In genomic region chr2:69945447-69945846, GRCh38 we compare ENCODE assay signal across 11 cellular contexts. TPM values are rescaled to one million over a fixed set of nuclear protein-coding genes. Genes with fewer than 3 reads are reported as not detected.
A peak's percentile ranks its signal among the peaks of the same experiment; 100 is the strongest.
DNase-seq lines count a peak whose midpoint lies in the region; FAIRE-seq and TF ChIP-seq lines count a peak whose summit lies in the region.
"Had no signal": no experiment of that assay in that cellular context is flagged by ENCODE, and none has a peak within 500 bp of the region (broad histone marks: within the 10 kb centered on the region; RNA-seq: fewer than 3 reads in every experiment).

No MANE protein-coding gene starts in this region.

- H3K27ac Mint-ChIP-seq in T-helper 2 cell treated with Interferon-gamma antibody and Interleukin-4, amounts not matched to agents 5 μg/mL and 100 μg/mL, for 36 hours: peak overlapping the region; percentile 90

- H3K23ac ChIP-seq in H1 (ENCODE audit: insufficient read length): no peak overlapping the region

- TF ChIP-seq POLR2A in H1 (IDR thresholded peaks at IDR 0.05; ENCODE audit: control extremely low read depth in 1 of 2, low read depth in 2 of 2, low read length in 2 of 2): no peak

- H3K4me3 Mint-ChIP-seq in T-helper 2 cell treated with Interferon-gamma antibody and Interleukin-4, amounts not matched to agents 5 μg/mL and 100 μg/mL, for 36 hours: peak overlapping the region; percentile 62

- no peak overlapping the region for H2AFZ ChIP-seq in H1 (ENCODE audit: low read length)
- peak overlapping the region; percentile 59 for H2AFZ ChIP-seq in osteoblast (ENCODE audit: low read length)

- no peak overlapping the region for H3K4ac ChIP-seq in H1 (replicated peaks; ENCODE audit: insufficient read length, low read depth, low read length)

- 0 out of 2 replicates have a peak overlapping the region, but pooled peaks have one; percentile 29 for H2BK15ac ChIP-seq in H1 (ENCODE audit: low read length)

- no peaks in the 10 kb centered on the region for H4K20me1 ChIP-seq in H1 (replicated peaks in 1 of 2; ENCODE audit: control insufficient read depth in 1 of 2, insufficient read depth in 2 of 2, low read length in 2 of 2)
- H4K20me1 ChIP-seq in osteoblast (ENCODE audit: insufficient read depth, low read length): no peaks in the 10 kb centered on the region

- H3K4me3 ChIP-seq in H1 (ENCODE audit: extremely low read depth in 1 of 4, insufficient read depth in 2 of 4, low read depth in 3 of 4, low read length in 4 of 4) (no peak overlapping the region), osteoblast (ENCODE audit: insufficient read depth, low read length) (no peak overlapping the region)
- H3K4me3 ChIP-seq: thoracic aorta had no signal

- peaks cover 44% of the 10 kb centered on the region for H3K4me1 Mint-ChIP-seq in T-helper 2 cell treated with Interferon-gamma antibody and Interleukin-4, amounts not matched to agents 5 μg/mL and 100 μg/mL, for 36 hours (ENCODE audit: low read depth)

- H4K8ac ChIP-seq in H1 (ENCODE audit: extremely low read depth, insufficient read depth, low read length): no peak overlapping the region

- H3K27ac ChIP-seq in H1 (ENCODE audit: low read depth, low read length) (no peak overlapping the region), osteoblast (ENCODE audit: low read depth, low read length) (peak overlapping the region; percentile 61)
- H3K27ac ChIP-seq: 22Rv1, thoracic aorta had no signal

- H3K27me3 Mint-ChIP-seq in T-helper 2 cell treated with Interferon-gamma antibody and Interleukin-4, amounts not matched to agents 5 μg/mL and 100 μg/mL, for 36 hours (ENCODE audit: low read depth): no peaks in the 10 kb centered on the region

- H3K56ac ChIP-seq in H1 (replicated peaks; ENCODE audit: insufficient read length, low read depth, low read length): no peak overlapping the region

- H3K9me3 Mint-ChIP-seq in T-helper 2 cell treated with Interferon-gamma antibody and Interleukin-4, amounts not matched to agents 5 μg/mL and 100 μg/mL, for 36 hours: no peaks in the 10 kb centered on the region

- no peak for TF ChIP-seq EP300 in H1 (IDR thresholded peaks at IDR 0.05; ENCODE audit: borderline replicate concordance in 1 of 2, low read depth in 2 of 2, low read length in 2 of 2)

- H3K18ac ChIP-seq in H1 (ENCODE audit: extremely low read depth, low read length): no peak overlapping the region

- POLR2A ChIA-PET in H1 (lab: Charles Lee; ENCODE audit: partially characterized antibody): interaction anchor here (0.9 kb wide), 1 partner anchor 31 kb away, joined by 3 read pairs; no protein-coding TSS in a partner anchor

- TF ChIP-seq RAD21 in H1 (IDR thresholded peaks at IDR 0.05 in 1 of 2, conservative IDR thresholded peaks at IDR 0.05 in 1 of 2; ENCODE audit: low read depth in 2 of 2, low read length in 2 of 2): no peak

- no peak overlapping the region for H3K14ac ChIP-seq in H1 (ENCODE audit: insufficient read length)

- H3K36me3 ChIP-seq in H1 (ENCODE audit: control insufficient read depth in 2 of 4, insufficient read depth in 4 of 4, low read length in 3 of 4): no peaks in the 10 kb centered on the region
- peaks cover 18% of the 10 kb centered on the region for H3K36me3 ChIP-seq in osteoblast (ENCODE audit: insufficient read depth, low read length)

- no peak overlapping the region for H2BK120ac ChIP-seq in H1 (replicated peaks; ENCODE audit: low read depth, low read length)

- CTCF ChIA-PET in H1 (lab: Charles Lee; ENCODE audit: partially characterized antibody): interaction anchor here (0.6 to 2.7 kb wide), 8 partner anchors 9 to 1685 kb away, joined by 3 to 10 read pairs (median 4); partner anchors contain the start of gene MXD1

- H4K5ac ChIP-seq in H1 (ENCODE audit: insufficient read length, low read depth, low read length): no peak overlapping the region

- no peak for DNase-seq in T-helper 2 cell treated with Interferon-gamma antibody and Interleukin-4, amounts not matched to agents 5 μg/mL and 100 μg/mL, for 36 hours (ENCODE audit: low spot score)
- DNase-seq in T-helper 2 cell (no peak), SIG-M5 treated with dmso at 0.1 percent for 504 hours (lab: John Stamatoyannopoulos, UW; ENCODE audit: unreplicated experiment) (peak; percentile 79), H1 (ENCODE audit: low read depth in 1 of 2, low spot score in 2 of 2) (no peak), osteoblast (ENCODE audit: insufficient read length, low spot score, missing footprints) (peak; percentile 89), NCI-H187 (lab: John Stamatoyannopoulos, UW) (no peak), D721Med (ENCODE audit: insufficient read length, low spot score) (no peak)
- no peak for DNase-seq in stimulated activated naive CD4-positive, alpha-beta T cell treated with Interleukin-2 at 50 U/mL for 16 hours (lab: John Stamatoyannopoulos, UW)
- DNase-seq: NCI-H1436 had no signal

- no peaks in the 10 kb centered on the region for H3K79me1 ChIP-seq in H1 (ENCODE audit: low read depth, low read length)

- H2BK5ac ChIP-seq in H1 (ENCODE audit: low read depth, low read length): no peak overlapping the region

- H3K23me2 ChIP-seq in H1 (ENCODE audit: low read depth, low read length): no peaks in the 10 kb centered on the region

- H3K27me3 ChIP-seq in H1 (replicated peaks in 1 of 4; ENCODE audit: control insufficient read depth in 3 of 4, extremely low read depth in 1 of 4, insufficient read depth in 3 of 4, low read length in 3 of 4): no peaks in the 10 kb centered on the region; a peak in 1 of 7 replicates
- no peaks in the 10 kb centered on the region for H3K27me3 ChIP-seq in osteoblast (ENCODE audit: insufficient read depth, low read length)

- FAIRE-seq in H1 (lab: Jason Lieb, UNC): no peak
- FAIRE-seq in D721Med (lab: Jason Lieb, UNC): no peak

- H3K4me2 ChIP-seq in H1 (ENCODE audit: insufficient read depth in 1 of 2, low read depth in 2 of 2, low read length in 2 of 2) (no peak overlapping the region), osteoblast (ENCODE audit: insufficient read depth, low read length) (no peak overlapping the region)

- no peak overlapping the region for H2BK12ac ChIP-seq in H1 (ENCODE audit: low read depth, low read length)

- TF ChIP-seq CTCF in H1 (IDR thresholded peaks at IDR 0.05; ENCODE audit: control extremely low read depth in 1 of 3, insufficient read depth in 1 of 3, low read depth in 1 of 3, low read length in 3 of 3) (no peak), osteoblast (IDR thresholded peaks at IDR 0.05; ENCODE audit: extremely low read depth, low read depth, low read length) (no peak), D721Med (IDR thresholded peaks at IDR 0.05; ENCODE audit: insufficient read depth, missing control alignments) (no peak)

- H2AK5ac ChIP-seq in H1 (ENCODE audit: low read depth, low read length): 0 out of 2 replicates have a peak overlapping the region, but pooled peaks have one; percentile 13

- no peaks in the 10 kb centered on the region for H3K79me2 ChIP-seq in H1 (ENCODE audit: control insufficient read depth in 1 of 2, insufficient read depth in 2 of 2, low read length in 2 of 2)
- H3K79me2 ChIP-seq in osteoblast (ENCODE audit: insufficient read depth, low read length): no peaks in the 10 kb centered on the region

- no peak overlapping the region for H2BK20ac ChIP-seq in H1 (ENCODE audit: low read length)

- H4K91ac ChIP-seq in H1 (replicated peaks; ENCODE audit: insufficient read length, low read length): no peak overlapping the region

- H3K9me3 ChIP-seq in H1 (ENCODE audit: insufficient read depth in 2 of 2, low read depth in 1 of 2, low read length in 1 of 2) (no peaks in the 10 kb centered on the region), osteoblast (ENCODE audit: low read depth, low read length) (no peaks in the 10 kb centered on the region)
- H3K9me3 ChIP-seq: thoracic aorta had no signal

- peaks cover 37% of the 10 kb centered on the region for H3K36me3 Mint-ChIP-seq in T-helper 2 cell treated with Interferon-gamma antibody and Interleukin-4, amounts not matched to agents 5 μg/mL and 100 μg/mL, for 36 hours (ENCODE audit: low read depth)

- no peak overlapping the region for H3K9ac ChIP-seq in H1 (replicated peaks in 1 of 4; ENCODE audit: extremely low read depth in 1 of 4, low read depth in 3 of 4, low read length in 3 of 4)

- WGBS in H1 (ENCODE audit: extremely low coverage in 1 of 2, insufficient coverage in 1 of 2, insufficient read length in 1 of 2, insufficient replicate concordance in 2 of 2, low coverage in 1 of 2, low lambda C conversion rate in 2 of 2, missing lambda C conversion rate in 1 of 2), 2 experiments: 94% methylated on average over 8 of the region's 8 CpGs; no CpG with 5 or more reads in 1 of the 2 experiments

- H3K4me1 ChIP-seq in H1 (replicated peaks in 1 of 4; ENCODE audit: control insufficient read depth in 3 of 4, insufficient read depth in 4 of 4, low read length in 3 of 4) (peaks cover 0 to 3% (median 0%) of the 10 kb centered on the region in 4 experiments; a peak in 1 of 7 replicates), osteoblast (ENCODE audit: insufficient read depth, low read length) (peaks cover 19% of the 10 kb centered on the region)

RNA-seq across cellular contexts. Expression of gene ASPRV1, which starts 16.0 kb away (rescaled TPM):
- total RNA-seq in H1 (2021; fragmentation: NEBNext Ultra II Directional; extraction: Animal tissue kit (Norgen Biotek cat#: 25700)): 0.86 and 0.95 TPM in 2 replicates
- polyA plus RNA-seq in H1 (2011; rRNA removed): 0.42 and 0.59 TPM in 2 replicates
- polyA plus RNA-seq in H1 (2011; cell fraction: cytosol; rRNA removed): 0.80 TPM
- polyA plus RNA-seq in H1 (2011; cell fraction: nucleus; rRNA removed): 1.2 TPM
- polyA plus RNA-seq in H1 (2012, experiment 1 of 2): 0.87 to 1.0 TPM (median 0.95 TPM) in 4 replicates
- polyA plus RNA-seq in H1 (2012, experiment 2 of 2): 0.76 TPM
- 0.32 TPM for polyA plus RNA-seq in H1 (2013, experiment 1 of 2)
- 0.31 TPM for polyA plus RNA-seq in H1 (2013, experiment 2 of 2)
- polyA minus RNA-seq in H1 (2011; rRNA and poly(A)+ RNA removed): 0.57 and 0.73 TPM in 2 replicates
- polyA minus RNA-seq in H1 (2011; cell fraction: cytosol; rRNA and poly(A)+ RNA removed): 0.51 TPM
- polyA minus RNA-seq in H1 (2011; cell fraction: nucleus; rRNA and poly(A)+ RNA removed): 1.00 TPM
- total RNA-seq in osteoblast: 0.29 and 0.72 TPM in 2 replicates

RNA-seq across cellular contexts. Expression of gene MXD1, which starts 30.5 kb away (rescaled TPM):
- 2.6 TPM in 2 replicates for total RNA-seq in H1 (2021; fragmentation: NEBNext Ultra II Directional; extraction: Animal tissue kit (Norgen Biotek cat#: 25700))
- polyA plus RNA-seq in H1 (2011; rRNA removed): 1.0 and 1.6 TPM in 2 replicates
- polyA plus RNA-seq in H1 (2011; cell fraction: cytosol; rRNA removed): 1.3 TPM
- polyA plus RNA-seq in H1 (2011; cell fraction: nucleus; rRNA removed): 1.0 TPM
- polyA plus RNA-seq in H1 (2012, experiment 1 of 2): 0.97 to 1.6 TPM (median 1.5 TPM) in 4 replicates
- polyA plus RNA-seq in H1 (2012, experiment 2 of 2): 0.16 TPM
- polyA plus RNA-seq in H1 (2013, experiment 1 of 2): 1.6 TPM
- polyA plus RNA-seq in H1 (2013, experiment 2 of 2): 1.7 TPM
- 1.4 and 1.6 TPM in 2 replicates for polyA minus RNA-seq in H1 (2011; rRNA and poly(A)+ RNA removed)
- 1.4 TPM for polyA minus RNA-seq in H1 (2011; cell fraction: cytosol; rRNA and poly(A)+ RNA removed)
- 2.8 TPM for polyA minus RNA-seq in H1 (2011; cell fraction: nucleus; rRNA and poly(A)+ RNA removed)
- total RNA-seq in osteoblast: 13.8 and 14.5 TPM in 2 replicates

RNA-seq across cellular contexts. Expression of gene SNRNP27, which starts 51.7 kb away (rescaled TPM):
- total RNA-seq in H1 (2021; fragmentation: NEBNext Ultra II Directional; extraction: Animal tissue kit (Norgen Biotek cat#: 25700)): 40.5 and 40.9 TPM in 2 replicates
- 10.9 and 11.1 TPM in 2 replicates for polyA plus RNA-seq in H1 (2011; rRNA removed)
- 32.4 TPM for polyA plus RNA-seq in H1 (2011; cell fraction: cytosol; rRNA removed)
- polyA plus RNA-seq in H1 (2011; cell fraction: nucleus; rRNA removed): 9.9 TPM
- 21.3 to 27.0 TPM (median 25.1 TPM) in 4 replicates for polyA plus RNA-seq in H1 (2012, experiment 1 of 2)
- 9.6 TPM for polyA plus RNA-seq in H1 (2012, experiment 2 of 2)
- polyA plus RNA-seq in H1 (2013, experiment 1 of 2): 64.9 TPM
- 62.4 TPM for polyA plus RNA-seq in H1 (2013, experiment 2 of 2)
- polyA minus RNA-seq in H1 (2011; rRNA and poly(A)+ RNA removed): 3.0 and 4.4 TPM in 2 replicates
- polyA minus RNA-seq in H1 (2011; cell fraction: cytosol; rRNA and poly(A)+ RNA removed): 12.2 TPM
- polyA minus RNA-seq in H1 (2011; cell fraction: nucleus; rRNA and poly(A)+ RNA removed): 11.6 TPM
- 35.1 and 38.6 TPM in 2 replicates for total RNA-seq in osteoblast

Comparison
In these comparisons a context has a peak if more than half of its experiments do, and no peak if none do; other contexts are left out.
1. DNase-seq: peak in SIG-M5 treated with dmso at 0.1 percent for 504 hours (single experiment) and osteoblast (single experiment); none in T-helper 2 cell treated with Interferon-gamma antibody and Interleukin-4, amounts not matched to agents 5 μg/mL and 100 μg/mL, for 36 hours (single experiment), T-helper 2 cell (0 of 5), H1 (0 of 2), NCI-H187 (0 of 2), D721Med (single experiment) and stimulated activated naive CD4-positive, alpha-beta T cell treated with Interleukin-2 at 50 U/mL for 16 hours (single experiment).